Comparison of ENCODE assay signal across 8 cellular contexts in genomic region chr9:35814106-35814840, GRCh38. TPM values are rescaled to one million over a fixed set of nuclear protein-coding genes. Genes with fewer than 3 reads are reported as not detected.
DNase-seq lines count a peak whose midpoint lies in the region; ATAC-seq, FAIRE-seq and TF ChIP-seq lines count a peak whose summit lies in the region.

No MANE protein-coding gene starts in this region.

- TF ChIP-seq POLR2A in spleen (IDR thresholded peaks at IDR 0.05), result no peak

- H3K27me3 ChIP-seq in SJCRH30 (no peaks in the 10 kb centered on the region), spleen (replicated peaks in 1 of 7) (no peaks in the 10 kb centered on the region)

- DNase-seq in NCI-H2081 (lab: John Stamatoyannopoulos, UW) (peak; percentile 21 to 55), NCI-H2081 treated with DMSO at 0.1 percent for 48 hours (lab: John Stamatoyannopoulos, UW) (no peak), HK-2 (ENCODE audit: unreplicated experiment) (peak; percentile 56), SJCRH30 (peak; percentile 64 to 67), cerebellum (ENCODE audit: low spot score) (peak; percentile 63), kidney (peak; percentile 94), spleen (peak; percentile 92)

- 8 to 18% (median 10%) methylated on average over 13 to 29 of the region's 29 CpGs for WGBS in spleen, 5 donors

- H3K9me3 ChIP-seq in SJCRH30 (replicated peaks), result no peaks in the 10 kb centered on the region
- no peaks in the 10 kb centered on the region for H3K9me3 ChIP-seq in kidney (ENCODE audit: control insufficient read depth in 1 of 2, low read length in 2 of 2)
- H3K9me3 ChIP-seq in spleen, result no peaks in the 10 kb centered on the region

- H3K9ac ChIP-seq in kidney (ENCODE audit: low read length in 2 of 2), result peak overlapping the region; percentile 82 to 87

- H3K4me3 ChIP-seq in SJCRH30, result peak overlapping the region; percentile 72
- peak overlapping the region; percentile 65 to 71 for H3K4me3 ChIP-seq in kidney (ENCODE audit: low read length in 2 of 2)
- H3K4me3 ChIP-seq in spleen, result peak overlapping the region; percentile 70 to 100 (median 88)

- H3K4me1 ChIP-seq in SJCRH30, result peaks cover 12% of the 10 kb centered on the region; the same call in 1 of the 2 replicates
- peaks cover 17 to 27% of the 10 kb centered on the region in 2 donors for H3K4me1 ChIP-seq in kidney (ENCODE audit: control insufficient read depth in 1 of 2, insufficient read depth in 1 of 2, low read depth in 1 of 2, low read length in 2 of 2)
- H3K4me1 ChIP-seq in spleen, result peaks cover 17 to 49% (median 35%) of the 10 kb centered on the region in 6 donors

- H3K36me3 ChIP-seq in SJCRH30 (no peaks in the 10 kb centered on the region), kidney (ENCODE audit: control insufficient read depth in 1 of 2, insufficient read depth in 2 of 2, low read length in 2 of 2) (peaks cover 0 to under 1% of the 10 kb centered on the region in 2 donors), spleen (peaks cover 0 to 4% (median 0%) of the 10 kb centered on the region in 6 donors)

- FAIRE-seq in kidney (lab: Jason Lieb, UNC), result no peak

- TF ChIP-seq CTCF in kidney (IDR thresholded peaks at IDR 0.05; ENCODE audit: borderline replicate concordance, extremely low read depth, insufficient read depth), result peak; percentile 2
- peak in 8 of 11 experiments; percentile 10 to 51 (median 34) for TF ChIP-seq CTCF in spleen (IDR thresholded peaks at IDR 0.05 in 8 of 11, conservative IDR thresholded peaks at IDR 0.05 in 3 of 11)

- intact Hi-C loops in kidney (cut with DNase I), result no loop called here
- intact Hi-C loops in spleen (cut with DNase I; ENCODE audit: low total_unique reads), result no loop called here

- H3K27ac ChIP-seq in SJCRH30, result peak overlapping the region; percentile 86
- H3K27ac ChIP-seq in kidney (ENCODE audit: low read depth in 2 of 2, low read length in 2 of 2), result peak overlapping the region; percentile 98 to 99
- peak overlapping the region; percentile 91 to 99 (median 97) for H3K27ac ChIP-seq in spleen

- ATAC-seq in GM21360 (IDR thresholded peaks at IDR 0.05; ENCODE audit: unreplicated experiment), result peak; percentile 13

RNA-seq across cellular contexts. Expression of gene HINT2, which starts 0.6 kb away (rescaled TPM):
- 21.3 and 28.2 TPM in 2 replicates for total RNA-seq in SJCRH30 (2014; rRNA removed; shearing (Covaris generic))
- 7.5 TPM for total RNA-seq in cerebellum
- 55.1 TPM for total RNA-seq in kidney
- polyA plus RNA-seq in kidney (ENCODE audit: insufficient read depth, low read depth, low replicate concordance), result 307 TPM
- total RNA-seq in spleen, result 10 to 100 TPM; 20.1 to 32.4 (median 23.0) TPM
- polyA plus RNA-seq in spleen, result 10 to 100 TPM; 60.0 to 73.6 (median 69.6) TPM

RNA-seq across cellular contexts. Expression of gene SPAG8, which starts 2.2 kb away (rescaled TPM):
- 0.20 and 0.63 TPM in 2 replicates for total RNA-seq in SJCRH30 (2014; rRNA removed; shearing (Covaris generic))
- 4.0 TPM for total RNA-seq in cerebellum
- 6.1 TPM for total RNA-seq in kidney
- polyA plus RNA-seq in kidney (ENCODE audit: insufficient read depth, low read depth, low replicate concordance), result 2.4 TPM
- total RNA-seq in spleen, result 1 to 10 TPM; 1.1 to 4.5 (median 2.3) TPM
- polyA plus RNA-seq in spleen, result 1 to 10 TPM; 1.7 to 2.5 (median 1.7) TPM

RNA-seq across cellular contexts. Expression of gene FAM221B, which starts 14.3 kb away (rescaled TPM):
- total RNA-seq in SJCRH30 (2014; rRNA removed; shearing (Covaris generic)), result not detected in 2 replicates
- total RNA-seq in cerebellum, result not detected
- not detected for total RNA-seq in kidney
- polyA plus RNA-seq in kidney (ENCODE audit: insufficient read depth, low read depth, low replicate concordance), result not detected
- not detected for total RNA-seq in spleen
- polyA plus RNA-seq in spleen, result not detected

RNA-seq across cellular contexts. Expression of gene TMEM8B, which starts 14.8 kb away (rescaled TPM):
- 1.7 and 2.1 TPM in 2 replicates for total RNA-seq in SJCRH30 (2014; rRNA removed; shearing (Covaris generic))
- total RNA-seq in cerebellum, result 9.3 TPM
- total RNA-seq in kidney, result 18.3 TPM
- polyA plus RNA-seq in kidney (ENCODE audit: insufficient read depth, low read depth, low replicate concordance), result 17.6 TPM
- total RNA-seq in spleen, result 1 to 10 TPM; 2.9 to 9.8 (median 5.9) TPM
- polyA plus RNA-seq in spleen, result 1 to 10 TPM; 3.2 to 8.8 (median 7.2) TPM

RNA-seq across cellular contexts. Expression of gene NPR2, which starts 22.9 kb away (rescaled TPM):
- total RNA-seq in SJCRH30 (2014; rRNA removed; shearing (Covaris generic)), result 0.24 and 0.41 TPM in 2 replicates
- total RNA-seq in cerebellum (16.2 TPM), kidney (17.0 TPM), spleen (10 to 100 TPM in 2 of 7 donors, 1 to 10 TPM in 5; 6.7 to 17.1 (median 9.2) TPM)
- polyA plus RNA-seq in kidney (ENCODE audit: insufficient read depth, low read depth, low replicate concordance) (11.4 TPM), spleen (1 to 10 TPM; 5.8 to 7.8 (median 7.3) TPM)
